Comparison of ENCODE assay signal across 12 cellular contexts in genomic region chr17:55161935-55162555, GRCh38.
DNase-seq lines count a peak whose midpoint lies in the region; ATAC-seq and TF ChIP-seq lines count a peak whose summit lies in the region.
"Had no signal": no experiment of that assay in that cellular context is flagged by ENCODE, and none has a peak within 500 bp of the region (broad histone marks: within the 10 kb centered on the region; RNA-seq: fewer than 3 reads in every experiment).

No MANE protein-coding gene starts in this region.

- H3K27me3 Mint-ChIP-seq in CD14-positive monocyte (ENCODE audit: low read depth in 3 of 3): no peaks in the 10 kb centered on the region
- H3K27me3 Mint-ChIP-seq: dendritic cell treated with granulocyte-macrophage colony-stimulating factor and Interleukin-4, amounts not matched to agents 40 ng/mL and 50 ng/mL, for 4 days had no signal

- no peak for ATAC-seq in HG02852 (IDR thresholded peaks at IDR 0.05; ENCODE audit: unreplicated experiment)

- peak; percentile 39 for DNase-seq in AG20443 (ENCODE audit: low spot score)
- peak; percentile 91 for DNase-seq in HS-27A (ENCODE audit: low read depth)
- peak; percentile 70 for DNase-seq in astrocyte of the hippocampus (ENCODE audit: low read depth, low spot score)
- peak; percentile 95 for DNase-seq in kidney epithelial cell (ENCODE audit: low read depth)
- no peak for DNase-seq in CD14-positive monocyte (ENCODE audit: low spot score)
- no peak for DNase-seq in GM19238 (ENCODE audit: insufficient read length, low spot score)
- no peak for DNase-seq in WERI-Rb-1
- DNase-seq: activated T-cell treated with anti-CD3 and anti-CD28 coated beads, Interleukin-2, amount 50 U/mL, for 72 hours; NCI-H1436; occipital lobe had no signal

- peaks cover 0 to 1% of the 10 kb centered on the region in 2 donors for H3K36me3 Mint-ChIP-seq in CD14-positive monocyte

- no peaks in the 10 kb centered on the region for H3K4me1 Mint-ChIP-seq in CD14-positive monocyte

- TF ChIP-seq CTCF in kidney epithelial cell (IDR thresholded peaks at IDR 0.05; ENCODE audit: insufficient read depth, low read length, poor library complexity, severe bottlenecking) (no peak), CD14-positive monocyte (IDR thresholded peaks at IDR 0.05) (no peak), WERI-Rb-1 (IDR thresholded peaks at IDR 0.05; ENCODE audit: low read depth, low read length) (no peak)

- H3K9me3 Mint-ChIP-seq in CD14-positive monocyte: no peaks in the 10 kb centered on the region
- H3K9me3 Mint-ChIP-seq: activated T-cell treated with anti-CD3 and anti-CD28 coated beads, Interleukin-2, amount 50 U/mL, for 72 hours; dendritic cell treated with granulocyte-macrophage colony-stimulating factor and Interleukin-4, amounts not matched to agents 40 ng/mL and 50 ng/mL, for 4 days had no signal

- no peak overlapping the region for H3K4me3 Mint-ChIP-seq in CD14-positive monocyte
- H3K4me3 Mint-ChIP-seq: activated T-cell treated with anti-CD3 and anti-CD28 coated beads, Interleukin-2, amount 50 U/mL, for 72 hours; dendritic cell treated with granulocyte-macrophage colony-stimulating factor and Interleukin-4, amounts not matched to agents 40 ng/mL and 50 ng/mL, for 4 days had no signal

- H3K27ac ChIP-seq in WERI-Rb-1: no peak overlapping the region

- no peaks in the 10 kb centered on the region for H3K36me3 ChIP-seq in kidney epithelial cell (ENCODE audit: control insufficient read depth, insufficient read depth, low read length)
- no peaks in the 10 kb centered on the region for H3K36me3 ChIP-seq in WERI-Rb-1

- no peak overlapping the region for H3K27ac Mint-ChIP-seq in CD14-positive monocyte
- H3K27ac Mint-ChIP-seq: activated T-cell treated with anti-CD3 and anti-CD28 coated beads, Interleukin-2, amount 50 U/mL, for 72 hours; dendritic cell treated with granulocyte-macrophage colony-stimulating factor and Interleukin-4, amounts not matched to agents 40 ng/mL and 50 ng/mL, for 4 days had no signal

- intact Hi-C loops in CD14-positive monocyte (cut with micrococcal nuclease): no loop called here

- H3K27me3 ChIP-seq in kidney epithelial cell (ENCODE audit: control insufficient read depth, insufficient read depth, low read length) (no peaks in the 10 kb centered on the region), WERI-Rb-1 (ENCODE audit: insufficient read depth, low read depth, severe bottlenecking) (no peaks in the 10 kb centered on the region)

- no peaks in the 10 kb centered on the region for H3K9me3 ChIP-seq in WERI-Rb-1 (ENCODE audit: severe bottlenecking)

- H3K4me3 ChIP-seq in kidney epithelial cell (ENCODE audit: low read depth, low read length) (no peak overlapping the region), WERI-Rb-1 (ENCODE audit: low read depth, low read length) (no peak overlapping the region)

Comparison
In these comparisons a context has a peak if more than half of its experiments do, and no peak if none do; other contexts are left out.
1. DNase-seq: peak in AG20443 (single experiment), HS-27A (single experiment), astrocyte of the hippocampus (single experiment) and kidney epithelial cell (single experiment); none in CD14-positive monocyte (single experiment), GM19238 (single experiment) and WERI-Rb-1 (single experiment).